Comparison of ENCODE assay signal across 29 cellular contexts in genomic region chr19:11252665-11253355, GRCh38. TPM values are rescaled to one million over a fixed set of nuclear protein-coding genes. Genes with fewer than 3 reads are reported as not detected.
DNase-seq lines count a peak whose midpoint lies in the region; ATAC-seq and TF ChIP-seq lines count a peak whose summit lies in the region.
"Had no signal": no experiment of that assay in that cellular context is flagged by ENCODE, and none has a peak within 500 bp of the region (broad histone marks: within the 10 kb centered on the region; RNA-seq: fewer than 3 reads in every experiment).

No MANE protein-coding gene starts in this region.

- H3K9ac ChIP-seq in parathyroid adenoma: no peak overlapping the region

- in situ Hi-C loops in HAP-1 (cut with MboI; ENCODE audit: low sequenced_read_pairs): no loop called here

- no peaks in the 10 kb centered on the region for H3K9me3 ChIP-seq in heart left ventricle
- H3K9me3 ChIP-seq in parathyroid adenoma (ENCODE audit: control insufficient read depth, low read length): no peaks in the 10 kb centered on the region
- no peaks in the 10 kb centered on the region for H3K9me3 ChIP-seq in uterus
- no peaks in the 10 kb centered on the region for H3K9me3 ChIP-seq in HAP-1
- H3K9me3 ChIP-seq: adrenal gland had no signal

- intact Hi-C loops in heart left ventricle (cut with DNase I) (no loop called here), cardiac septum (cut with DNase I) (no loop called here), uterus (cut with DNase I; ENCODE audit: low total_unique reads) (no loop called here)

- H3K4me2 ChIP-seq in parathyroid adenoma (ENCODE audit: low read length): no peak overlapping the region
- H3K4me2 ChIP-seq: hepatocyte had no signal

- DNase-seq in heart left ventricle (peak in 2 of 5 donors; percentile 52 to 58), cardiac septum (ENCODE audit: low spot score) (no peak), left lobe of liver (ENCODE audit: low spot score) (no peak), uterus (no peak), HAP-1 (ENCODE audit: low spot score in 2 of 2) (no peak)
- no peak for DNase-seq in activated T-cell treated with anti-CD3 and anti-CD28 coated beads, Interleukin-2, amount 50 U/mL, for 1 hour
- DNase-seq: 8988T; activated B cell treated with CpG ODN at 0.5 μM for 24 hours; activated CD4-positive, alpha-beta memory T cell treated with anti-CD3 and anti-CD28 coated beads, Interleukin-2, amount 10 ng/mL, durations not matched to agents 7 days and 5 days; AML-193; CD8-positive, alpha-beta memory T cell; DMS79; immature natural killer cell; Kasumi-1; NCI-H1048; NCI-H187 treated with DMSO at 0.1 percent for 48 hours; NCI-H2227 treated with DMSO at 0.1 percent for 48 hours; T1000 had no signal

- H3K79me2 ChIP-seq in parathyroid adenoma: no peaks in the 10 kb centered on the region

- peak in 3 of 4 donors; percentile 19 to 78 (median 56) for ATAC-seq in heart left ventricle
- ATAC-seq in left lobe of liver: peak; percentile 36
- ATAC-seq in HG03159 (IDR thresholded peaks at IDR 0.05; ENCODE audit: unreplicated experiment): no peak
- ATAC-seq: stimulated activated memory B cell treated with anti-CD40 and anti-IgM and Interleukin-4, amounts not matched to agents 10 μg/mL and 1 μg/mL and 100 μg/mL, for 72 hours had no signal

- peaks cover 0 to 51% (median 36%) of the 10 kb centered on the region in 9 donors for H3K36me3 ChIP-seq in heart left ventricle
- no peaks in the 10 kb centered on the region for H3K36me3 ChIP-seq in parathyroid adenoma (ENCODE audit: control insufficient read depth, insufficient read depth, low read length)
- H3K36me3 ChIP-seq in uterus: no peaks in the 10 kb centered on the region
- peaks cover 7% of the 10 kb centered on the region; the same call in 1 of the 2 replicates for H3K36me3 ChIP-seq in HAP-1 (replicated peaks)

- H2AFZ ChIP-seq in parathyroid adenoma: no peak overlapping the region
- H2AFZ ChIP-seq: hepatocyte had no signal

- 55 to 72% (median 61%) methylated on average over 16 to 19 of the region's 19 CpGs for WGBS in heart left ventricle, 4 donors

- peaks cover 0 to 67% (median 46%) of the 10 kb centered on the region in 12 donors for H3K4me1 ChIP-seq in heart left ventricle
- no peaks in the 10 kb centered on the region for H3K4me1 ChIP-seq in parathyroid adenoma
- H3K4me1 ChIP-seq in uterus: no peaks in the 10 kb centered on the region
- no peaks in the 10 kb centered on the region for H3K4me1 ChIP-seq in HAP-1
- H3K4me1 ChIP-seq: adrenal gland had no signal

- TF ChIP-seq POLR2A in heart left ventricle (IDR thresholded peaks at IDR 0.05): no peak
- no peak for TF ChIP-seq POLR2A in uterus (IDR thresholded peaks at IDR 0.05)

- H3K4me3 ChIP-seq in heart left ventricle: peak overlapping the region in 7 of 12 donors; percentile 7 to 19 (median 10)
- H3K4me3 ChIP-seq in parathyroid adenoma (ENCODE audit: low read depth, low read length): no peak overlapping the region
- H3K4me3 ChIP-seq in uterus: no peak overlapping the region
- H3K4me3 ChIP-seq in HAP-1: no peak overlapping the region
- H3K4me3 ChIP-seq: adrenal gland, hepatocyte, skin epidermis had no signal

- H3K27ac ChIP-seq in heart left ventricle (peak overlapping the region; percentile 71 to 96 (median 85)), parathyroid adenoma (peak overlapping the region; percentile 60), uterus (peak overlapping the region; percentile 42 to 73)
- H3K27ac ChIP-seq: hepatocyte had no signal

- no peak for TF ChIP-seq CTCF in heart left ventricle (IDR thresholded peaks at IDR 0.05)
- TF ChIP-seq CTCF in parathyroid adenoma (IDR thresholded peaks at IDR 0.05): no peak
- no peak for TF ChIP-seq CTCF in uterus (IDR thresholded peaks at IDR 0.05)

- H3K27me3 ChIP-seq in heart left ventricle: no peaks in the 10 kb centered on the region
- H3K27me3 ChIP-seq in parathyroid adenoma (ENCODE audit: control insufficient read depth, insufficient read depth, low read length): no peaks in the 10 kb centered on the region
- no peaks in the 10 kb centered on the region for H3K27me3 ChIP-seq in uterus
- no peaks in the 10 kb centered on the region for H3K27me3 ChIP-seq in HAP-1 (ENCODE audit: low read depth)
- H3K27me3 ChIP-seq: adrenal gland, hepatocyte had no signal

RNA-seq across cellular contexts. Expression of gene DOCK6, which starts 9.5 kb away (rescaled TPM):
- total RNA-seq in heart left ventricle (10 to 100 TPM; 21.6 to 57.8 (median 39.5) TPM), cardiac septum (50.5 TPM), left lobe of liver (30.0 TPM), uterus (10 to 100 TPM; 13.5 to 89.4 (median 38.6) TPM)
- polyA plus RNA-seq in heart left ventricle: 10 to 100 TPM; 25.6 to 36.0 TPM
- polyA plus RNA-seq: immature natural killer cell had no signal

RNA-seq across cellular contexts. Expression of gene ANGPTL8, which starts 13.4 kb away (rescaled TPM):
- 1 to 10 TPM in 1 of 9 donors, not detected in 8; 6.3 TPM for total RNA-seq in heart left ventricle
- 10 to 100 TPM in 1 of 2 donors, under 1 TPM in 1; 0.61 to 10.2 TPM for polyA plus RNA-seq in heart left ventricle
- total RNA-seq in cardiac septum: not detected
- 202 TPM for total RNA-seq in left lobe of liver
- 1 to 10 TPM in 1 of 4 donors, not detected in 3; 3.0 TPM for total RNA-seq in uterus
- total RNA-seq: activated B cell treated with CpG ODN at 0.5 μM for 24 hours; activated CD4-positive, alpha-beta memory T cell treated with anti-CD3 and anti-CD28 coated beads, Interleukin-2, amount 10 ng/mL, durations not matched to agents 7 days and 5 days; bronchial epithelial cell; CD8-positive, alpha-beta memory T cell; HT1080; lower leg skin had no signal
- polyA plus RNA-seq: CD8-positive, alpha-beta memory T cell; immature natural killer cell had no signal

RNA-seq across cellular contexts. Expression of gene TSPAN16, which starts 43.1 kb away (rescaled TPM):
- not detected for total RNA-seq in heart left ventricle
- polyA plus RNA-seq in heart left ventricle: not detected
- total RNA-seq in cardiac septum: not detected
- not detected for total RNA-seq in left lobe of liver
- not detected for total RNA-seq in uterus
- total RNA-seq: activated B cell treated with CpG ODN at 0.5 μM for 24 hours; activated CD4-positive, alpha-beta memory T cell treated with anti-CD3 and anti-CD28 coated beads, Interleukin-2, amount 10 ng/mL, durations not matched to agents 7 days and 5 days; adrenal gland; bronchial epithelial cell; CD8-positive, alpha-beta memory T cell; hepatocyte; HT1080; lower leg skin; omental fat pad had no signal
- polyA plus RNA-seq: adrenal gland; CD8-positive, alpha-beta memory T cell; hepatocyte; immature natural killer cell; thymus had no signal

RNA-seq across cellular contexts. Expression of gene KANK2, which starts 55.5 kb away (rescaled TPM):
- total RNA-seq in heart left ventricle (1,000 to 10,000 TPM in 1 of 9 donors, 100 to 1,000 TPM in 8; 232 to 1,831 (median 296) TPM), cardiac septum (499 TPM), left lobe of liver (61.1 TPM), uterus (100 to 1,000 TPM; 326 to 762 (median 535) TPM)
- 100 to 1,000 TPM; 275 to 281 TPM for polyA plus RNA-seq in heart left ventricle

Comparison
In these comparisons a context has a peak if more than half of its experiments do, and no peak if none do; other contexts are left out.
1. H3K4me3 ChIP-seq: peak in heart left ventricle (7 of 12); none in parathyroid adenoma (single experiment), uterus (0 of 2) and HAP-1 (single experiment).
2. RNA of gene ANGPTL8, which starts 13.4 kb away (total RNA-seq): 202 TPM in left lobe of liver (single experiment); not detected in cardiac septum (single experiment), 6.3 TPM in heart left ventricle and 3.0 TPM in uterus; every median in the first group is over 10 times any median in the second.
3. Peak in every context shown above with its lines, with median percentiles within 50 percentile points of each other: H3K27ac ChIP-seq.